Comparison of ENCODE assay signal across 12 cellular contexts in genomic region chr14:102370305-102370809, GRCh38. TPM values are rescaled to one million over a fixed set of nuclear protein-coding genes. Genes with fewer than 3 reads are reported as not detected.
DNase-seq lines count a peak whose midpoint lies in the region; ATAC-seq and TF ChIP-seq lines count a peak whose summit lies in the region.
"Had no signal": no experiment of that assay in that cellular context is flagged by ENCODE, and none has a peak within 500 bp of the region (broad histone marks: within the 10 kb centered on the region; RNA-seq: fewer than 3 reads in every experiment).

No MANE protein-coding gene starts in this region.

- H3K36me3 ChIP-seq in Karpas-422 (ENCODE audit: insufficient read depth, low read length) (no peaks in the 10 kb centered on the region), neural progenitor cell (no peaks in the 10 kb centered on the region)
- H3K36me3 ChIP-seq: ovary, thoracic aorta had no signal

- H3K79me2 ChIP-seq in Karpas-422 (ENCODE audit: low read length) (no peaks in the 10 kb centered on the region; the same call in 1 of the 2 replicates), neural progenitor cell (ENCODE audit: low read depth) (peaks cover 27% of the 10 kb centered on the region)

- H3K4me3 Mint-ChIP-seq in neural progenitor cell (no peak overlapping the region), MCF 10A (ENCODE audit: unreplicated experiment) (no peak overlapping the region)

- no TSS peak for BruUV-seq in MCF 10A (replicated peaks; lab: Mats Ljungman, UMichigan)

- TF ChIP-seq CTCF in neural progenitor cell (IDR thresholded peaks at IDR 0.05) (no peak), MCF 10A (IDR thresholded peaks at IDR 0.05; ENCODE audit: unreplicated experiment) (no peak)

- H3K4me3 ChIP-seq in Karpas-422 (ENCODE audit: low read length), result no peak overlapping the region
- H3K4me3 ChIP-seq in neural progenitor cell, result no peak overlapping the region
- H3K4me3 ChIP-seq: ovary, thoracic aorta had no signal

- H3K4me1 ChIP-seq in Karpas-422 (ENCODE audit: low read length) (peaks cover 34% of the 10 kb centered on the region), neural progenitor cell (no peaks in the 10 kb centered on the region)

- peak overlapping the region; percentile 47 for H3K27ac Mint-ChIP-seq in neural progenitor cell
- no peak overlapping the region for H3K27ac Mint-ChIP-seq in MCF 10A (ENCODE audit: low read depth, unreplicated experiment)

- peak; percentile 75 for ATAC-seq in Right ventricle myocardium inferior
- ATAC-seq in GM19452 (IDR thresholded peaks at IDR 0.05; ENCODE audit: unreplicated experiment), result no peak

- no peaks in the 10 kb centered on the region for H3K9me2 ChIP-seq in Karpas-422 (replicated peaks; ENCODE audit: insufficient read depth, low read length)

- no peaks in the 10 kb centered on the region for H3F3A ChIP-seq in neural progenitor cell (ENCODE audit: low read depth)

- H3K27me3 Mint-ChIP-seq in neural progenitor cell (ENCODE audit: insufficient read depth, low read depth) (peaks cover 1% of the 10 kb centered on the region), MCF 10A (ENCODE audit: insufficient read depth, unreplicated experiment) (no peaks in the 10 kb centered on the region)

- CTCF ChIA-PET in MCF 10A (lab: Yijun Ruan, JAX), result interaction anchor here (0.6 kb wide), 2 partner anchors 224 to 355 kb away, joined by 3 to 4 read pairs; no protein-coding TSS in a partner anchor

- peaks cover 6% of the 10 kb centered on the region for H3K4me1 Mint-ChIP-seq in neural progenitor cell
- no peaks in the 10 kb centered on the region for H3K4me1 Mint-ChIP-seq in MCF 10A (ENCODE audit: insufficient read depth, unreplicated experiment)

- H3K36me3 Mint-ChIP-seq in neural progenitor cell, result peaks cover 7% of the 10 kb centered on the region
- H3K36me3 Mint-ChIP-seq in MCF 10A (ENCODE audit: insufficient read depth, unreplicated experiment), result peaks cover 16% of the 10 kb centered on the region

- H3K27ac ChIP-seq in Karpas-422 (ENCODE audit: low read length) (no peak overlapping the region), neural progenitor cell (no peak overlapping the region)
- H3K27ac ChIP-seq: ovary, thoracic aorta had no signal

- H2AFZ ChIP-seq in Karpas-422 (ENCODE audit: low read length) (no peak overlapping the region), neural progenitor cell (replicated peaks) (no peak overlapping the region)

- DNase-seq in Karpas-422, result peak; percentile 52
- peak; percentile 75 for DNase-seq in SKM-1 treated with dmso at 0.1 percent for 144 hours (lab: John Stamatoyannopoulos, UW; ENCODE audit: unreplicated experiment)
- peak; percentile 66 for DNase-seq in Right ventricle myocardium inferior (ENCODE audit: missing footprints)
- DNase-seq in neural progenitor cell (ENCODE audit: low spot score), result no peak
- no peak for DNase-seq in RPMI8226
- no peak for DNase-seq in MCF 10A (ENCODE audit: unreplicated experiment)
- DNase-seq: activated CD4-positive, alpha-beta T cell treated with anti-CD3 and anti-CD28 coated beads, Interleukin-2, amount 50 U/mL, for 1 hour; NCI-H1930; ovary; stimulated activated CD4-positive, alpha-beta T cell treated with anti-CD3 and anti-CD28 coated beads, Interleukin-4, amount 100 ng/mL, for 4 hours had no signal

- POLR2A ChIA-PET in MCF 10A (lab: Yijun Ruan, JAX), result interaction anchor here (1.7 kb wide), 1 partner anchor 8 kb away, joined by 4 read pairs; the partner anchor contains the start of genes CINP and TECPR2

- H3K27me3 ChIP-seq in Karpas-422 (ENCODE audit: low read length) (0 out of 2 replicates have a peak, but pooled peaks cover 2% of the 10 kb centered on the region), neural progenitor cell (no peaks in the 10 kb centered on the region)
- H3K27me3 ChIP-seq: ovary had no signal

- no peaks in the 10 kb centered on the region for H3K9me3 Mint-ChIP-seq in neural progenitor cell
- no peaks in the 10 kb centered on the region for H3K9me3 Mint-ChIP-seq in MCF 10A (ENCODE audit: unreplicated experiment)

- H4K20me1 ChIP-seq in Karpas-422 (ENCODE audit: insufficient read depth, low read depth, low read length), result peaks cover 37% of the 10 kb centered on the region
- peaks cover 4% of the 10 kb centered on the region for H4K20me1 ChIP-seq in neural progenitor cell (ENCODE audit: low read depth)

- H3K4me2 ChIP-seq in Karpas-422 (ENCODE audit: low read depth, low read length, poor library complexity, severe bottlenecking) (peak overlapping the region; percentile 29), neural progenitor cell (no peak overlapping the region)

- intact Hi-C loops in Right ventricle myocardium inferior (cut with DNase I), result no loop called here
- intact Hi-C loops in MCF 10A (cut with micrococcal nuclease), result no loop called here

- H3K9ac ChIP-seq in Karpas-422 (ENCODE audit: low read length) (no peak overlapping the region), neural progenitor cell (no peak overlapping the region)

- H3K9me3 ChIP-seq in Karpas-422 (ENCODE audit: low read length), result no peaks in the 10 kb centered on the region
- no peaks in the 10 kb centered on the region for H3K9me3 ChIP-seq in neural progenitor cell (ENCODE audit: low read depth)
- H3K9me3 ChIP-seq: ovary, thoracic aorta had no signal

RNA-seq across cellular contexts. Expression of gene TECPR2, which starts 7.6 kb away (rescaled TPM):
- total RNA-seq in Karpas-422 (2014; rRNA removed; shearing (Covaris generic); ENCODE audit: low replicate concordance), result 10.3 and 11.8 TPM in 2 replicates
- total RNA-seq in Right ventricle myocardium inferior (19.4 TPM), neural progenitor cell (ENCODE audit: low replicate concordance) (8.4 and 13.1 TPM in 2 replicates), MCF 10A (2022) (18.2 and 18.4 TPM in 2 replicates)

RNA-seq across cellular contexts. Expression of gene CINP, which starts 7.7 kb away (rescaled TPM):
- total RNA-seq in Karpas-422 (2014; rRNA removed; shearing (Covaris generic); ENCODE audit: low replicate concordance), result 37.9 and 44.4 TPM in 2 replicates
- 31.1 TPM for total RNA-seq in Right ventricle myocardium inferior
- 30.4 and 53.5 TPM in 2 replicates for total RNA-seq in neural progenitor cell (ENCODE audit: low replicate concordance)
- total RNA-seq in MCF 10A (2022), result 36.6 and 51.1 TPM in 2 replicates

RNA-seq across cellular contexts. Expression of gene ZNF839, which starts 50.8 kb away (rescaled TPM):
- total RNA-seq in Karpas-422 (2014; rRNA removed; shearing (Covaris generic); ENCODE audit: low replicate concordance), result 14.3 and 36.6 TPM in 2 replicates
- total RNA-seq in Right ventricle myocardium inferior (7.6 TPM), neural progenitor cell (ENCODE audit: low replicate concordance) (13.7 and 22.6 TPM in 2 replicates), MCF 10A (2022) (20.3 and 23.0 TPM in 2 replicates)

Comparison
In these comparisons a context has a peak if more than half of its experiments do, and no peak if none do; other contexts are left out.
1. DNase-seq: peak in Karpas-422 (single experiment), SKM-1 treated with dmso at 0.1 percent for 144 hours (single experiment) and Right ventricle myocardium inferior (single experiment); none in neural progenitor cell (single experiment), RPMI8226 (single experiment) and MCF 10A (single experiment).